In the genomic region with DNA sequence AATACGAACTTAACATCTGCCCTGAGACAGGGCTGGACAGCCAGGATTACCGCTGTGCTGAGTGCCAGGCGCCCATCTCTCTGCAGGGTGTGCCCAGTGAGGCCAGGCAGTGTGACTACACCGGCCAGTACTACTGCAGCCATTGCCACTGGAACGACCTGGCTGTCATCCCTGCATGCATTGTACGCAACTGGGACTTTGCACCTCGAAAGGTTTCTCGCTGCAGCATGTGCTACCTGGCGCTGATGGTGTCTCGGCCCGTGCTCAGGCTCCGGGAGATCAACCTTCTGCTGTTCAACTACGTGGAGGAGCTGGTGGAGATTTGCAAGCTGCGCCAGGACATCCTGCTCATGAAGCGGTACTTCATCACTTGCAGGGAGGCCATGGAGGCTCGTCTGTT, we compare ENCODE assay signal across 28 cellular contexts. TPM values are rescaled to one million over a fixed set of nuclear protein-coding genes. Genes with fewer than 3 reads are reported as not detected.
DNase-seq lines count a peak whose midpoint lies in the region; ATAC-seq, FAIRE-seq and TF ChIP-seq lines count a peak whose summit lies in the region.
"Had no signal": no experiment of that assay in that cellular context is flagged by ENCODE, and none has a peak within 500 bp of the region (broad histone marks: within the 10 kb centered on the region; RNA-seq: fewer than 3 reads in every experiment).

No MANE protein-coding gene starts in this region.

- no peaks in the 10 kb centered on the region for H3K36me3 ChIP-seq in astrocyte (ENCODE audit: insufficient read depth, low read length)
- H3K36me3 ChIP-seq in neuronal stem cell (replicated peaks in 1 of 2; ENCODE audit: control insufficient read depth in 2 of 2, insufficient read depth in 2 of 2, low read length in 2 of 2) = no peaks in the 10 kb centered on the region
- H3K36me3 ChIP-seq in upper lobe of right lung = no peaks in the 10 kb centered on the region
- H3K36me3 ChIP-seq: BE2C, BLaER1 had no signal

- H3K23me2 ChIP-seq in H9 (ENCODE audit: insufficient read length, low read depth, low read length, poor library complexity, severe bottlenecking) = no peaks in the 10 kb centered on the region

- no peaks in the 10 kb centered on the region for H3K4me1 ChIP-seq in H9 (ENCODE audit: insufficient read depth, low read length)
- no peaks in the 10 kb centered on the region for H3K4me1 ChIP-seq in astrocyte (ENCODE audit: insufficient read depth, low read length)
- peaks cover 0 to 4% of the 10 kb centered on the region in 2 donors for H3K4me1 ChIP-seq in neuronal stem cell (ENCODE audit: control insufficient read depth in 2 of 2, insufficient read depth in 1 of 2, low read depth in 1 of 2, low read length in 2 of 2)
- no peaks in the 10 kb centered on the region for H3K4me1 ChIP-seq in upper lobe of right lung
- H3K4me1 ChIP-seq: BE2C, BLaER1, Caco-2 had no signal

- WGBS in H9 (ENCODE audit: extremely low coverage, insufficient read length, low lambda C conversion rate) = no CpG with 5 or more reads among the region's 16 CpGs
- no CpG with 5 or more reads among the region's 16 CpGs for WGBS in neuronal stem cell (ENCODE audit: extremely low coverage in 2 of 2, insufficient read length in 2 of 2, insufficient replicate concordance in 1 of 2), 2 donors

- no peak overlapping the region for H4K91ac ChIP-seq in H9 (ENCODE audit: insufficient read length, low read depth, low read length)
- H4K91ac ChIP-seq in neuronal stem cell (ENCODE audit: low read depth, low read length, poor library complexity) = no peak overlapping the region

- no peaks in the 10 kb centered on the region for H3K27me3 ChIP-seq in H9 (ENCODE audit: insufficient read depth, low read length)
- H3K27me3 ChIP-seq in astrocyte (ENCODE audit: insufficient read depth, low read length) = no peaks in the 10 kb centered on the region
- no peaks in the 10 kb centered on the region for H3K27me3 ChIP-seq in neuronal stem cell (ENCODE audit: control insufficient read depth in 3 of 3, insufficient read depth in 3 of 3, low read depth in 1 of 3, low read length in 3 of 3)
- no peaks in the 10 kb centered on the region for H3K27me3 ChIP-seq in upper lobe of right lung
- H3K27me3 ChIP-seq: BE2C, BLaER1 had no signal

- H2AK5ac ChIP-seq in H9 (ENCODE audit: insufficient read length, low read length) (no peak overlapping the region), neuronal stem cell (ENCODE audit: low read depth, low read length) (peak overlapping the region; percentile 28)

- H3K14ac ChIP-seq in H9 (ENCODE audit: insufficient read depth, low read length) (no peak overlapping the region; the same call in 1 of the 2 replicates), neuronal stem cell (ENCODE audit: low read length) (peak overlapping the region; percentile 97)

- H2BK5ac ChIP-seq in H9 (ENCODE audit: insufficient read length, low read length) (no peak overlapping the region), neuronal stem cell (ENCODE audit: low read length) (no peak overlapping the region)

- H3K36me3 Mint-ChIP-seq in H9 (ENCODE audit: insufficient read depth in 1 of 3, low read depth in 3 of 3) = no peaks in the 10 kb centered on the region
- H3K36me3 Mint-ChIP-seq in astrocyte (ENCODE audit: low read depth, unreplicated experiment) = no peaks in the 10 kb centered on the region
- H3K36me3 Mint-ChIP-seq: CD8-positive, alpha-beta T cell had no signal

- H3K9me3 ChIP-seq in H9 (ENCODE audit: control insufficient read depth, low read depth, low read length) = no peaks in the 10 kb centered on the region
- no peaks in the 10 kb centered on the region for H3K9me3 ChIP-seq in astrocyte (ENCODE audit: insufficient read depth, low read depth, low read length)
- peaks cover 0 to 2% of the 10 kb centered on the region in 2 donors for H3K9me3 ChIP-seq in neuronal stem cell (replicated peaks in 1 of 2; ENCODE audit: control insufficient read depth in 2 of 2, insufficient read depth in 1 of 2, low read depth in 1 of 2, low read length in 2 of 2)
- no peaks in the 10 kb centered on the region for H3K9me3 ChIP-seq in upper lobe of right lung
- H3K9me3 ChIP-seq: BE2C, BLaER1, Caco-2 had no signal

- H3K23ac ChIP-seq in H9 (ENCODE audit: insufficient read length, low read depth, low read length) (no peak overlapping the region), neuronal stem cell (ENCODE audit: low read depth, low read length, poor library complexity) (no peak overlapping the region)

- no peaks in the 10 kb centered on the region; the same call in none of the 2 replicates for H3K27me3 Mint-ChIP-seq in H9 (ENCODE audit: low read depth)
- peaks cover 11% of the 10 kb centered on the region for H3K27me3 Mint-ChIP-seq in astrocyte (ENCODE audit: low read depth, unreplicated experiment)
- H3K27me3 Mint-ChIP-seq: CD4-positive, alpha-beta T cell had no signal

- no peak overlapping the region for H3K4me2 ChIP-seq in H9 (ENCODE audit: insufficient read depth, insufficient read length, low read length)
- H3K4me2 ChIP-seq in astrocyte (ENCODE audit: low read length) = no peak overlapping the region
- no peak overlapping the region for H3K4me2 ChIP-seq in neuronal stem cell (ENCODE audit: insufficient read depth, low read length, poor library complexity, severe bottlenecking)
- H3K4me2 ChIP-seq: BLaER1 had no signal

- no peak overlapping the region for H3K18ac ChIP-seq in H9 (ENCODE audit: insufficient read length, low read depth, low read length)
- H3K18ac ChIP-seq in neuronal stem cell (ENCODE audit: low read length) = peak overlapping the region; percentile 35

- TF ChIP-seq CTCF in H9 (conservative IDR thresholded peaks at IDR 0.05) (no peak), astrocyte (IDR thresholded peaks at IDR 0.05; ENCODE audit: insufficient read depth, low read depth, low read length) (no peak), upper lobe of right lung (IDR thresholded peaks at IDR 0.05) (no peak)

- H3K27ac Mint-ChIP-seq in H9 (no peak overlapping the region), astrocyte (ENCODE audit: unreplicated experiment) (peak overlapping the region; percentile 26)
- H3K27ac Mint-ChIP-seq: CD4-positive, alpha-beta T cell; CD8-positive, alpha-beta T cell had no signal

- no peak overlapping the region for H3K27ac ChIP-seq in H9 (ENCODE audit: insufficient read length, low read depth, low read length)
- no peak overlapping the region for H3K27ac ChIP-seq in astrocyte (ENCODE audit: low read depth, low read length)
- H3K27ac ChIP-seq in neuronal stem cell (replicated peaks; ENCODE audit: low read length) = no peak overlapping the region
- H3K27ac ChIP-seq in upper lobe of right lung = no peak overlapping the region
- H3K27ac ChIP-seq: BLaER1, C4-2B had no signal

- H2BK15ac ChIP-seq in H9 (ENCODE audit: low read depth, low read length) = no peak overlapping the region
- no peak overlapping the region for H2BK15ac ChIP-seq in neuronal stem cell (ENCODE audit: low read length)

- DNase-seq in H9 (peak; percentile 27), astrocyte (ENCODE audit: low read depth) (no peak), neuronal stem cell (ENCODE audit: low spot score) (no peak), upper lobe of right lung (peak; percentile 51), NCI-H510A (lab: John Stamatoyannopoulos, UW) (no peak), activated gamma-delta T cell (lab: John Stamatoyannopoulos, UW) (no peak), C1 segment of cervical spinal cord (lab: John Stamatoyannopoulos, UW) (no peak)
- DNase-seq: 8988T; ACHN; BE2C; Caco-2; Calu3; CD4-positive, alpha-beta T cell; CD8-positive, alpha-beta T cell; DND-41; EL; GDM1 had no signal

- FAIRE-seq in astrocyte (lab: Jason Lieb, UNC) = no peak
- FAIRE-seq: A204.1, D721Med, GM12878, GM12892, GM18507 had no signal

- intact Hi-C loops in upper lobe of right lung (cut with DNase I) = no loop called here

- H3K4ac ChIP-seq in H9 (ENCODE audit: low read depth, low read length) (no peak overlapping the region), neuronal stem cell (ENCODE audit: low read length) (no peak overlapping the region)

- no peak overlapping the region for H3T11ph ChIP-seq in H9 (ENCODE audit: low read length)

- H3K4me3 ChIP-seq in astrocyte (ENCODE audit: insufficient read depth, low read depth, low read length) = no peak overlapping the region
- no peak overlapping the region for H3K4me3 ChIP-seq in neuronal stem cell (ENCODE audit: low read length in 2 of 2)
- no peak overlapping the region for H3K4me3 ChIP-seq in upper lobe of right lung
- H3K4me3 ChIP-seq: BLaER1, GM12878 had no signal

- H2AFZ ChIP-seq in H9 (ENCODE audit: low read length) = no peak overlapping the region
- H2AFZ ChIP-seq in astrocyte (ENCODE audit: low read depth, low read length) = no peak overlapping the region
- H2AFZ ChIP-seq in neuronal stem cell (ENCODE audit: low read length) = no peak overlapping the region

- no peak for ATAC-seq in upper lobe of right lung
- ATAC-seq: CD8-positive, alpha-beta T cell; GM12878 had no signal

- H3K79me1 ChIP-seq in H9 (ENCODE audit: insufficient read depth, low read depth, low read length, poor library complexity, severe bottlenecking) (no peaks in the 10 kb centered on the region), neuronal stem cell (ENCODE audit: low read depth, low read length) (no peaks in the 10 kb centered on the region)

- H4K5ac ChIP-seq in H9 (ENCODE audit: insufficient read length, low read depth, low read length) = no peak overlapping the region

- H4K8ac ChIP-seq in H9 (replicated peaks; ENCODE audit: insufficient read length, low read depth, low read length) (no peak overlapping the region), neuronal stem cell (ENCODE audit: low read depth, low read length) (no peak overlapping the region)

- no peaks in the 10 kb centered on the region for H3K79me2 ChIP-seq in H9 (ENCODE audit: insufficient read depth, low read length)
- H3K79me2 ChIP-seq in astrocyte (ENCODE audit: insufficient read depth, low read length) = no peaks in the 10 kb centered on the region

- H3K9me3 Mint-ChIP-seq in H9 (no peaks in the 10 kb centered on the region), astrocyte (ENCODE audit: unreplicated experiment) (no peaks in the 10 kb centered on the region)
- H3K9me3 Mint-ChIP-seq: CD4-positive, alpha-beta T cell; CD8-positive, alpha-beta T cell had no signal

- H3K9ac ChIP-seq in H9 (ENCODE audit: extremely low read depth, insufficient read length, low read length) (no peak overlapping the region), astrocyte (ENCODE audit: low read length) (no peak overlapping the region), neuronal stem cell (ENCODE audit: low read depth, low read length, poor library complexity) (no peak overlapping the region)
- H3K9ac ChIP-seq: BLaER1 had no signal

- H3K56ac ChIP-seq in H9 (ENCODE audit: insufficient read length, low read depth, low read length) = no peak overlapping the region

- H2BK120ac ChIP-seq in H9 (ENCODE audit: low read depth, low read length, poor library complexity, severe bottlenecking) = no peak overlapping the region
- no peak overlapping the region for H2BK120ac ChIP-seq in neuronal stem cell (ENCODE audit: low read depth, low read length)

- no peak overlapping the region for H2BK20ac ChIP-seq in H9 (ENCODE audit: low read depth, low read length, poor library complexity, severe bottlenecking)

- H3K4me1 Mint-ChIP-seq in H9 (peaks cover 4% of the 10 kb centered on the region in 2 experiments; a peak in 1 of 4 replicates), astrocyte (ENCODE audit: low read depth, unreplicated experiment) (no peaks in the 10 kb centered on the region)

- H2BK12ac ChIP-seq in H9 (ENCODE audit: insufficient read length, low read depth, low read length) (no peak overlapping the region), neuronal stem cell (ENCODE audit: low read length) (no peak overlapping the region)

- H3K4me3 Mint-ChIP-seq in H9 = no peak overlapping the region
- no peak overlapping the region for H3K4me3 Mint-ChIP-seq in astrocyte (ENCODE audit: unreplicated experiment)
- H3K4me3 Mint-ChIP-seq: CD4-positive, alpha-beta T cell; CD8-positive, alpha-beta T cell had no signal

- H4K20me1 ChIP-seq in H9 (ENCODE audit: control insufficient read depth, insufficient read depth, insufficient read length) (no peaks in the 10 kb centered on the region), astrocyte (ENCODE audit: insufficient read depth, low read length) (no peaks in the 10 kb centered on the region)
- H4K20me1 ChIP-seq: BLaER1 had no signal

RNA-seq across cellular contexts. Expression of a gene that starts 33.7 kb away (rescaled TPM):
- total RNA-seq in H9 (2021) (not detected in 2 replicates), astrocyte (not detected in 2 replicates), upper lobe of right lung (not detected)
- not detected for polyA plus RNA-seq in neuronal stem cell (2013, experiment 1 of 2)
- not detected for polyA plus RNA-seq in neuronal stem cell (2013, experiment 2 of 2)
- total RNA-seq: A673; Caco-2; Calu3; CD4-positive, alpha-beta T cell; CD8-positive, alpha-beta T cell; Daoy; G401; GM12878 had no signal
- polyA plus RNA-seq: AG04450, GM12878 had no signal

Comparison
In these comparisons a context has a peak if more than half of its experiments do, and no peak if none do; other contexts are left out.
1. DNase-seq: peak in H9 (single experiment) and upper lobe of right lung (single experiment); none in astrocyte (single experiment), neuronal stem cell (single experiment), NCI-H510A (single experiment), activated gamma-delta T cell (single experiment) and C1 segment of cervical spinal cord (0 of 14).